In the genomic region with DNA sequence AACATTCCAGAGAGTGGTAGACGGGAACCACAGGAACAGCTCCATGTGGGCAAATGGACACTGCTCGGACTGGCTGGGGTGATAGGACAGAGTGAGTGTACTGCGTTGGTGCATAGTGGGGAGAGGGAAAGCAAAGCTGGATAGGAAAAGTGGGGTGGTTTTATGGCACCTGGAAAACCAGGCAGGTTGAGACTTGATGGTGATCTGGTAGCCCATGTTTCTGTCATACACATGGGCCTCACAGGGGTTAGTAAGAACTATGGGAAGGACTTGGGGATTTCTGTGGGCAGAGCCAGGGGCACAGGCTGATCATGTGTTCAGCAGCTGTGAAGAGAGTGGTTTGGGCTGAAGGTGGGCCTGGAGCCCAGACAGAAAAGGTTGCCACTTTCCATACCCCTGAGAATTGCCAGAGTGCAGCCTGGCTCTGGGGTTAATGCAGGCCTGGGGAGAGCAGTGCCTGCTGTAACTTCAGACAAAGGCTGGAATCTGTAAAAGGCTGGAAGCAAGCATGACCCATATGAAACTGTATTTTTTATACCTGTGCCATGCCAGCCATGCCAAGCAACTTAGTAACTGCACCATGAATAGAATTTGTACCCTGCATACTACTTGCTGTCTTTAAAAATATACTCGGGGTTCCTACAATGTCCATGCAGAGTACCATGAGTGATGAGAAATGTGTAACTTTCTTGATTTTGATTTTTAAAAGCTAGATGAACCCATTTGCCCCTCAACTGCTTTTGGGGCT, we compare ENCODE assay signal across 1 cellular context.
TF ChIP-seq lines count a peak whose summit lies in the region.

No MANE protein-coding gene starts in this region.

TF ChIP-seq in GM23338, 12 proteins besides CTCF, POLR2A, EP300 and RAD21 (continued from another document):
- TF ChIP-seq, protein P1, sequence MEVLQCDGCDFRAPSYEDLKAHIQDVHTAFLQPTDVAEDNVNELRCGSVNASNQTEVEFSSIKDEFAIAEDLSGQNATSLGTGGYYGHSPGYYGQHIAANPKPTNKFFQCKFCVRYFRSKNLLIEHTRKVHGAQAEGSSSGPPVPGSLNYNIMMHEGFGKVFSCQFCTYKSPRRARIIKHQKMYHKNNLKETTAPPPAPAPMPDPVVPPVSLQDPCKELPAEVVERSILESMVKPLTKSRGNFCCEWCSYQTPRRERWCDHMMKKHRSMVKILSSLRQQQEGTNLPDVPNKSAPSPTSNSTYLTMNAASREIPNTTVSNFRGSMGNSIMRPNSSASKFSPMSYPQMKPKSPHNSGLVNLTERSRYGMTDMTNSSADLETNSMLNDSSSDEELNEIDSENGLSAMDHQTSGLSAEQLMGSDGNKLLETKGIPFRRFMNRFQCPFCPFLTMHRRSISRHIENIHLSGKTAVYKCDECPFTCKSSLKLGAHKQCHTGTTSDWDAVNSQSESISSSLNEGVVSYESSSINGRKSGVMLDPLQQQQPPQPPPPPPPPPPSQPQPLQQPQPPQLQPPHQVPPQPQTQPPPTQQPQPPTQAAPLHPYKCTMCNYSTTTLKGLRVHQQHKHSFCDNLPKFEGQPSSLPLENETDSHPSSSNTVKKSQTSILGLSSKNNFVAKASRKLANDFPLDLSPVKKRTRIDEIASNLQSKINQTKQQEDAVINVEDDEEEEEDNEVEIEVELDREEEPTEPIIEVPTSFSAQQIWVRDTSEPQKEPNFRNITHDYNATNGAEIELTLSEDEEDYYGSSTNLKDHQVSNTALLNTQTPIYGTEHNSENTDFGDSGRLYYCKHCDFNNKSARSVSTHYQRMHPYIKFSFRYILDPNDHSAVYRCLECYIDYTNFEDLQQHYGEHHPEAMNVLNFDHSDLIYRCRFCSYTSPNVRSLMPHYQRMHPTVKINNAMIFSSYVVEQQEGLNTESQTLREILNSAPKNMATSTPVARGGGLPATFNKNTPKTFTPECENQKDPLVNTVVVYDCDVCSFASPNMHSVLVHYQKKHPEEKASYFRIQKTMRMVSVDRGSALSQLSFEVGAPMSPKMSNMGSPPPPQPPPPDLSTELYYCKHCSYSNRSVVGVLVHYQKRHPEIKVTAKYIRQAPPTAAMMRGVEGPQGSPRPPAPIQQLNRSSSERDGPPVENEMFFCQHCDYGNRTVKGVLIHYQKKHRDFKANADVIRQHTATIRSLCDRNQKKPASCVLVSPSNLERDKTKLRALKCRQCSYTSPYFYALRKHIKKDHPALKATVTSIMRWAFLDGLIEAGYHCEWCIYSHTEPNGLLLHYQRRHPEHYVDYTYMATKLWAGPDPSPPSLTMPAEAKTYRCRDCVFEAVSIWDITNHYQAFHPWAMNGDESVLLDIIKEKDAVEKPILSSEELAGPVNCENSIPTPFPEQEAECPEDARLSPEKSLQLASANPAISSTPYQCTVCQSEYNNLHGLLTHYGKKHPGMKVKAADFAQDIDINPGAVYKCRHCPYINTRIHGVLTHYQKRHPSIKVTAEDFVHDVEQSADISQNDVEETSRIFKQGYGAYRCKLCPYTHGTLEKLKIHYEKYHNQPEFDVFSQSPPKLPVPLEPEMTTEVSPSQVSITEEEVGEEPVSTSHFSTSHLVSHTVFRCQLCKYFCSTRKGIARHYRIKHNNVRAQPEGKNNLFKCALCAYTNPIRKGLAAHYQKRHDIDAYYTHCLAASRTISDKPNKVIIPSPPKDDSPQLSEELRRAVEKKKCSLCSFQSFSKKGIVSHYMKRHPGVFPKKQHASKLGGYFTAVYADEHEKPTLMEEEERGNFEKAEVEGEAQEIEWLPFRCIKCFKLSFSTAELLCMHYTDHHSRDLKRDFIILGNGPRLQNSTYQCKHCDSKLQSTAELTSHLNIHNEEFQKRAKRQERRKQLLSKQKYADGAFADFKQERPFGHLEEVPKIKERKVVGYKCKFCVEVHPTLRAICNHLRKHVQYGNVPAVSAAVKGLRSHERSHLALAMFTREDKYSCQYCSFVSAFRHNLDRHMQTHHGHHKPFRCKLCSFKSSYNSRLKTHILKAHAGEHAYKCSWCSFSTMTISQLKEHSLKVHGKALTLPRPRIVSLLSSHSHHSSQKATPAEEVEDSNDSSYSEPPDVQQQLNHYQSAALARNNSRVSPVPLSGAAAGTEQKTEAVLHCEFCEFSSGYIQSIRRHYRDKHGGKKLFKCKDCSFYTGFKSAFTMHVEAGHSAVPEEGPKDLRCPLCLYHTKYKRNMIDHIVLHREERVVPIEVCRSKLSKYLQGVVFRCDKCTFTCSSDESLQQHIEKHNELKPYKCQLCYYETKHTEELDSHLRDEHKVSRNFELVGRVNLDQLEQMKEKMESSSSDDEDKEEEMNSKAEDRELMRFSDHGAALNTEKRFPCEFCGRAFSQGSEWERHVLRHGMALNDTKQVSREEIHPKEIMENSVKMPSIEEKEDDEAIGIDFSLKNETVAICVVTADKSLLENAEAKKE (CRISPR knock-in tag; IDR thresholded peaks at IDR 0.05) = no peak
- TF ChIP-seq, protein P2, sequence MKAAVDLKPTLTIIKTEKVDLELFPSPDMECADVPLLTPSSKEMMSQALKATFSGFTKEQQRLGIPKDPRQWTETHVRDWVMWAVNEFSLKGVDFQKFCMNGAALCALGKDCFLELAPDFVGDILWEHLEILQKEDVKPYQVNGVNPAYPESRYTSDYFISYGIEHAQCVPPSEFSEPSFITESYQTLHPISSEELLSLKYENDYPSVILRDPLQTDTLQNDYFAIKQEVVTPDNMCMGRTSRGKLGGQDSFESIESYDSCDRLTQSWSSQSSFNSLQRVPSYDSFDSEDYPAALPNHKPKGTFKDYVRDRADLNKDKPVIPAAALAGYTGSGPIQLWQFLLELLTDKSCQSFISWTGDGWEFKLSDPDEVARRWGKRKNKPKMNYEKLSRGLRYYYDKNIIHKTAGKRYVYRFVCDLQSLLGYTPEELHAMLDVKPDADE (IDR thresholded peaks at IDR 0.05) = no peak
- TF ChIP-seq ZNF331 (CRISPR knock-in tag; IDR thresholded peaks at IDR 0.05; ENCODE audit: low read depth) (no peak), STAT1 (IDR thresholded peaks at IDR 0.05; ENCODE audit: unreplicated experiment) (no peak), EZH2 (IDR thresholded peaks at IDR 0.05; ENCODE audit: low read depth, unreplicated experiment) (no peak), EZH2phosphoT487 (IDR thresholded peaks at IDR 0.05; ENCODE audit: unreplicated experiment) (no peak), NANOG (IDR thresholded peaks at IDR 0.05; ENCODE audit: borderline replicate concordance) (no peak), REST (IDR thresholded peaks at IDR 0.05; ENCODE audit: unreplicated experiment) (no peak), JUNB (IDR thresholded peaks at IDR 0.05; ENCODE audit: unreplicated experiment) (no peak), ZNF114 (CRISPR knock-in tag; IDR thresholded peaks at IDR 0.05) (no peak)
